In the genomic region with DNA sequence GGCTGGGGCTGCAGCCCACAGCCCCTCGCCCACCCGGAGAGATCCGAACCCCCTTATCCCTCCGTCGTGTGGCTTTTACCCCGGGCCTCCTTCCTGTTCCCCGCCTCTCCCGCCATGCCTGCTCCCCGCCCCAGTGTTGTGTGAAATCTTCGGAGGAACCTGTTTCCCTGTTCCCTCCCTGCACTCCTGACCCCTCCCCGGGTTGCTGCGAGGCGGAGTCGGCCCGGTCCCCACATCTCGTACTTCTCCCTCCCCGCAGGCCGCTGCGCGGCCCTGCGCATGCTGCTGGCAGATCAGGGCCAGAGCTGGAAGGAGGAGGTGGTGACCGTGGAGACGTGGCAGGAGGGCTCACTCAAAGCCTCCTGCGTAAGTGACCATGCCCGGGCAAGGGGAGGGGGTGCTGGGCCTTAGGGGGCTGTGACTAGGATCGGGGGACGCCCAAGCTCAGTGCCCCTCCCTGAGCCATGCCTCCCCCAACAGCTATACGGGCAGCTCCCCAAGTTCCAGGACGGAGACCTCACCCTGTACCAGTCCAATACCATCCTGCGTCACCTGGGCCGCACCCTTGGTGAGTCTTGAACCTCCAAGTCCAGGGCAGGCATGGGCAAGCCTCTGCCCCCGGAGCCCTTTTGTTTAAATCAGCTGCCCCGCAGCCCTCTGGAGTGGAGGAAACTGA, we compare ENCODE assay signal across 9 cellular contexts. TPM values are rescaled to one million over a fixed set of nuclear protein-coding genes. Genes with fewer than 3 reads are reported as not detected.
DNase-seq lines count a peak whose midpoint lies in the region; ATAC-seq and TF ChIP-seq lines count a peak whose summit lies in the region.
"Had no signal": no experiment of that assay in that cellular context is flagged by ENCODE, and none has a peak within 500 bp of the region (broad histone marks: within the 10 kb centered on the region; RNA-seq: fewer than 3 reads in every experiment).

No MANE protein-coding gene starts in this region.

- DNase-seq in Caco-2 (peak; percentile 85 to 86), NCI-H226 (no peak), DMS114 treated with DMSO at 0.1 percent for 48 hours (lab: John Stamatoyannopoulos, UW; ENCODE audit: unreplicated experiment) (no peak)
- DNase-seq in stimulated activated CD4-positive, alpha-beta T cell treated with anti-CD3 and anti-CD28 coated beads, Interleukin-12 subunit alpha, Interleukin-12 subunit beta, amount 100 ng/mL, for 4 hours = peak; percentile 23

- peaks cover 19% of the 10 kb centered on the region for H3K36me3 ChIP-seq in Caco-2 (ENCODE audit: control insufficient read depth, insufficient read depth, low read length)

- BruUV-seq in Caco-2 (replicated peaks; lab: Mats Ljungman, UMichigan) = TSS peak; percentile 43

- H3K27me3 ChIP-seq in Caco-2 (replicated peaks; ENCODE audit: control insufficient read depth, insufficient read depth, low read length) = no peaks in the 10 kb centered on the region
- H3K27me3 ChIP-seq in layer of hippocampus (ENCODE audit: control insufficient read depth, insufficient read depth, low read length) = no peaks in the 10 kb centered on the region

- no peaks in the 10 kb centered on the region for H3K27me3 Mint-ChIP-seq in Caco-2 (ENCODE audit: insufficient read depth, unreplicated experiment)
- H3K27me3 Mint-ChIP-seq in T-helper 1 cell treated with Interleukin-12 subunit alpha and Interleukin-12 subunit beta and Interleukin-4 antibody, amounts not matched to agents 30 μg/mL and 1 μg/mL, for 36 hours (ENCODE audit: low read depth) = peaks cover 22% of the 10 kb centered on the region

- CTCF ChIA-PET in Caco-2 (lab: Charles Lee) = interaction anchor here (1.3 to 2.6 kb wide), 5 partner anchors 11 to 144 kb away, joined by 3 to 35 read pairs (median 7); a partner anchor contains a TSS

- TF ChIP-seq CTCF in Caco-2 (IDR thresholded peaks at IDR 0.05; ENCODE audit: insufficient read depth in 1 of 2, low read depth in 1 of 2, low read length in 1 of 2, severe bottlenecking in 1 of 2, unreplicated experiment in 1 of 2) = no peak

- peak; percentile 13 for ATAC-seq in HG03039 (IDR thresholded peaks at IDR 0.05; ENCODE audit: unreplicated experiment)

- POLR2A ChIA-PET in Caco-2 (lab: Charles Lee) = interaction anchor here (1.0 to 2.4 kb wide), 8 partner anchors 9 to 183 kb away, joined by 3 to 16 read pairs (median 5); a partner anchor contains a TSS

- peak overlapping the region; percentile 75 for H3K4me3 Mint-ChIP-seq in Caco-2 (ENCODE audit: unreplicated experiment)
- peak overlapping the region; percentile 72 for H3K4me3 Mint-ChIP-seq in T-helper 1 cell treated with Interleukin-12 subunit alpha and Interleukin-12 subunit beta and Interleukin-4 antibody, amounts not matched to agents 30 μg/mL and 1 μg/mL, for 36 hours

- H3K27ac Mint-ChIP-seq in Caco-2 (ENCODE audit: unreplicated experiment) = peak overlapping the region; percentile 85
- peak overlapping the region; percentile 65 for H3K27ac Mint-ChIP-seq in T-helper 1 cell treated with Interleukin-12 subunit alpha and Interleukin-12 subunit beta and Interleukin-4 antibody, amounts not matched to agents 30 μg/mL and 1 μg/mL, for 36 hours

- peaks cover 74% of the 10 kb centered on the region for H3K36me3 Mint-ChIP-seq in Caco-2 (ENCODE audit: insufficient read depth, unreplicated experiment)
- H3K36me3 Mint-ChIP-seq in T-helper 1 cell treated with Interleukin-12 subunit alpha and Interleukin-12 subunit beta and Interleukin-4 antibody, amounts not matched to agents 30 μg/mL and 1 μg/mL, for 36 hours (ENCODE audit: low read depth) = peaks cover 24% of the 10 kb centered on the region

- H3K9me3 ChIP-seq in Caco-2 = no peaks in the 10 kb centered on the region

- H3K4me1 Mint-ChIP-seq in Caco-2 (ENCODE audit: low read depth, unreplicated experiment) = peaks cover 56% of the 10 kb centered on the region
- H3K4me1 Mint-ChIP-seq in T-helper 1 cell treated with Interleukin-12 subunit alpha and Interleukin-12 subunit beta and Interleukin-4 antibody, amounts not matched to agents 30 μg/mL and 1 μg/mL, for 36 hours (ENCODE audit: low read depth) = peaks cover 37% of the 10 kb centered on the region

- no peaks in the 10 kb centered on the region for H3K9me3 Mint-ChIP-seq in Caco-2 (ENCODE audit: unreplicated experiment)
- H3K9me3 Mint-ChIP-seq in T-helper 1 cell treated with Interleukin-12 subunit alpha and Interleukin-12 subunit beta and Interleukin-4 antibody, amounts not matched to agents 30 μg/mL and 1 μg/mL, for 36 hours = peaks cover 9% of the 10 kb centered on the region

- H3K4me3 ChIP-seq in Caco-2 (ENCODE audit: low read depth, low read length) = peak overlapping the region; percentile 87

- peaks cover 40% of the 10 kb centered on the region for H3K4me1 ChIP-seq in Caco-2

- H3K27ac ChIP-seq in cingulate gyrus (ENCODE audit: low read depth, low read length) = peak overlapping the region; percentile 89
- H3K27ac ChIP-seq in layer of hippocampus (ENCODE audit: low read depth, low read length) = peak overlapping the region; percentile 94

- intact Hi-C loops in Caco-2 (cut with micrococcal nuclease; ENCODE audit: unreplicated experiment) = loop anchor here (5.0 to 10.0 kb wide), 2 partner anchors 232 to 340 kb away; a partner anchor contains a TSS

RNA-seq across cellular contexts. Expression of a gene that starts 0.7 kb away (rescaled TPM):
- 1,799 and 1,911 TPM in 2 replicates for total RNA-seq in Caco-2 (2022)

RNA-seq across cellular contexts. Expression of a gene that starts 22.4 kb away (rescaled TPM):
- 358 and 375 TPM in 2 replicates for total RNA-seq in Caco-2 (2022)

RNA-seq across cellular contexts. Expression of a gene that starts 45.4 kb away (rescaled TPM):
- total RNA-seq in Caco-2 (2022) = 15.0 and 18.1 TPM in 2 replicates

RNA-seq across cellular contexts. Expression of a gene that starts 55.2 kb away (rescaled TPM):
- not detected in 2 replicates for total RNA-seq in Caco-2 (2022)
- total RNA-seq: HT1080 had no signal

Comparison
In these comparisons a context has a peak if more than half of its experiments do, and no peak if none do; other contexts are left out.
1. DNase-seq: peak in Caco-2 (2 of 2) and stimulated activated CD4-positive, alpha-beta T cell treated with anti-CD3 and anti-CD28 coated beads, Interleukin-12 subunit alpha, Interleukin-12 subunit beta, amount 100 ng/mL, for 4 hours (single experiment); none in NCI-H226 (single experiment) and DMS114 treated with DMSO at 0.1 percent for 48 hours (single experiment).